ENCODE assay signal across 8 cellular contexts in genomic region chr2:39492095-39492590, GRCh38. TPM values are rescaled to one million over a fixed set of nuclear protein-coding genes. Genes with fewer than 3 reads are reported as not detected.
DNase-seq lines count a peak whose midpoint lies in the region; ATAC-seq and TF ChIP-seq lines count a peak whose summit lies in the region.

No MANE protein-coding gene starts in this region.

- H3K4me3 ChIP-seq in SU-DHL-6 (ENCODE audit: insufficient read depth, low read length, poor library complexity, severe bottlenecking) = peak overlapping the region; percentile 36
- no peak overlapping the region for H3K4me3 ChIP-seq in BE2C (ENCODE audit: low read depth, low read length)

- no peak overlapping the region for H2AFZ ChIP-seq in SU-DHL-6 (ENCODE audit: low read depth, low read length, severe bottlenecking)

- TF ChIP-seq CTCF in SU-DHL-6 (IDR thresholded peaks at IDR 0.05; ENCODE audit: insufficient read depth, low read length, poor library complexity, severe bottlenecking) = no peak
- no peak for TF ChIP-seq CTCF in BE2C (IDR thresholded peaks at IDR 0.05; ENCODE audit: low read depth, low read length)

- H3K4me2 ChIP-seq in SU-DHL-6 (ENCODE audit: low read depth, low read length, poor library complexity, severe bottlenecking) = peak overlapping the region; percentile 86

- H4K20me1 ChIP-seq in SU-DHL-6 (ENCODE audit: low read depth, low read length) = no peaks in the 10 kb centered on the region

- H3K79me2 ChIP-seq in SU-DHL-6 (ENCODE audit: insufficient read depth, low read length) = no peaks in the 10 kb centered on the region

- ATAC-seq in GM19463 (IDR thresholded peaks at IDR 0.05; ENCODE audit: unreplicated experiment) (peak; percentile 94), HG03442 (IDR thresholded peaks at IDR 0.05; ENCODE audit: unreplicated experiment) (peak; percentile 92)

- peaks cover 4% of the 10 kb centered on the region; the same call in 1 of the 2 replicates for H3F3A ChIP-seq in SU-DHL-6 (ENCODE audit: insufficient read depth)

- H3K36me3 ChIP-seq in SU-DHL-6 (ENCODE audit: low read length) (no peaks in the 10 kb centered on the region), BE2C (no peaks in the 10 kb centered on the region)

- peak overlapping the region; percentile 76 for H3K27ac ChIP-seq in SU-DHL-6 (ENCODE audit: low read depth, low read length)

- H3K27me3 ChIP-seq in SU-DHL-6 (ENCODE audit: low read length) (no peaks in the 10 kb centered on the region), BE2C (no peaks in the 10 kb centered on the region)

- no peaks in the 10 kb centered on the region for H3K9me2 ChIP-seq in SU-DHL-6 (replicated peaks; ENCODE audit: insufficient read depth, low read length)

- DNase-seq in GM04503 (ENCODE audit: low read depth) (peak; percentile 73), germinal center (ENCODE audit: low spot score) (peak; percentile 80), stromal cell of bone marrow (ENCODE audit: low read depth) (peak; percentile 93), BE2C (no peak), GOT3 (lab: John Stamatoyannopoulos, UW) (no peak)

- no peaks in the 10 kb centered on the region for H3K4me1 ChIP-seq in BE2C

- H3K9ac ChIP-seq in SU-DHL-6 (ENCODE audit: low read length) = peak overlapping the region; percentile 30; the same call in 1 of the 2 replicates

- H3K9me3 ChIP-seq in SU-DHL-6 (ENCODE audit: insufficient read depth, low read length) = no peaks in the 10 kb centered on the region
- H3K9me3 ChIP-seq in BE2C = no peaks in the 10 kb centered on the region

RNA-seq across cellular contexts. Expression of gene MAP4K3, which starts 55.1 kb away (rescaled TPM):
- 15.3 TPM for polyA plus RNA-seq in BE2C (2012; ENCODE audit: insufficient read depth, insufficient read length, low read depth)

Comparison
In these comparisons a context has a peak if more than half of its experiments do, and no peak if none do; other contexts are left out.
1. DNase-seq: peak in GM04503 (single experiment), germinal center (single experiment) and stromal cell of bone marrow (single experiment); none in BE2C (single experiment) and GOT3 (single experiment).